1 cellular context compared by ENCODE assay signal in genomic region chr4:39133623-39134022, GRCh38.
A peak's percentile ranks its signal among the peaks of the same experiment; 100 is the strongest.
TF ChIP-seq lines count a peak whose summit lies in the region.

No MANE protein-coding gene starts in this region.

TF ChIP-seq in GM12878, 131 proteins besides CTCF, POLR2A, EP300 and RAD21 (continued from another document):
- peak; percentile 84 for TF ChIP-seq ZBTB40 (IDR thresholded peaks at IDR 0.05; ENCODE audit: borderline replicate concordance)
- TF ChIP-seq KLF5 (IDR thresholded peaks at IDR 0.05; ENCODE audit: partially characterized antibody) = no peak
- no peak for TF ChIP-seq ETV6 (conservative IDR thresholded peaks at IDR 0.05 in 1 of 2, IDR thresholded peaks at IDR 0.05 in 1 of 2; ENCODE audit: borderline replicate concordance in 1 of 2, low read depth in 1 of 2)
- TF ChIP-seq GABPA (IDR thresholded peaks at IDR 0.05; ENCODE audit: low read depth) = no peak
- no peak for TF ChIP-seq TBL1XR1 (IDR thresholded peaks at IDR 0.05; ENCODE audit: low read depth, low read length)
- no peak for TF ChIP-seq IKZF2 (IDR thresholded peaks at IDR 0.05)
- TF ChIP-seq FOXM1 (IDR thresholded peaks at IDR 0.05; ENCODE audit: low read depth, low read length) = no peak
